13 cellular contexts compared by ENCODE assay signal in genomic region chr1:33132549-33132948, GRCh38. TPM values are rescaled to one million over a fixed set of nuclear protein-coding genes. Genes with fewer than 3 reads are reported as not detected.
DNase-seq lines count a peak whose midpoint lies in the region; ATAC-seq, FAIRE-seq and TF ChIP-seq lines count a peak whose summit lies in the region.
"Had no signal": no experiment of that assay in that cellular context is flagged by ENCODE, and none has a peak within 500 bp of the region (broad histone marks: within the 10 kb centered on the region; RNA-seq: fewer than 3 reads in every experiment).

No MANE protein-coding gene starts in this region.

- BruUV-seq in HepG2 (replicated peaks; lab: Mats Ljungman, UMichigan): no TSS peak

- no peak overlapping the region for H2AFZ ChIP-seq in HepG2 (ENCODE audit: low read length)

- no peaks in the 10 kb centered on the region; a peak in 1 of 5 replicates for H3K36me3 ChIP-seq in HepG2 (replicated peaks in 1 of 2; ENCODE audit: control insufficient read depth in 1 of 2, insufficient read depth in 2 of 2, low read length in 2 of 2)
- H3K36me3 ChIP-seq: HAP-1 had no signal

- CTCF ChIA-PET in HepG2 (lab: Yijun Ruan, JAX; ENCODE audit: low intra/inter-chr PET ratio, low total read pairs): no interaction called here

- no peak for TF ChIP-seq RAD21 in HepG2 (CRISPR knock-in tag; IDR thresholded peaks at IDR 0.05)

- TF ChIP-seq EP300 in HepG2 (IDR thresholded peaks at IDR 0.05; ENCODE audit: low read depth in 2 of 2, low read length in 2 of 2): no peak
- no peak for TF ChIP-seq EP300 in HepG2 (CRISPR knock-in tag; IDR thresholded peaks at IDR 0.05; ENCODE audit: borderline replicate concordance)

- H3K4me2 ChIP-seq in HepG2 (ENCODE audit: low read depth, low read length): no peak overlapping the region

- no peaks in the 10 kb centered on the region for H3K27me3 Mint-ChIP-seq in T-helper 17 cell
- H3K27me3 Mint-ChIP-seq in stimulated activated naive CD8-positive, alpha-beta T cell treated with anti-CD3 and anti-CD28 coated beads, Interleukin-15, Interleukin-2, amounts not matched to agents 100 ng/mL and 50 ng/mL, for 24 hours: no peaks in the 10 kb centered on the region
- H3K27me3 Mint-ChIP-seq: CD4-positive, CD25-positive, alpha-beta regulatory T cell had no signal

- H3K4me1 ChIP-seq in HepG2 (ENCODE audit: insufficient read depth, low read length): peaks cover 31% of the 10 kb centered on the region

- H3K27me3 ChIP-seq in HepG2 (ENCODE audit: control insufficient read depth in 1 of 2, insufficient read depth in 2 of 2, low read length in 2 of 2): no peaks in the 10 kb centered on the region; a peak in 1 of 5 replicates

- intact Hi-C loops in HepG2 (cut with micrococcal nuclease; ENCODE audit: unreplicated experiment): no loop called here

- 97% methylated on average over 2 of the region's 2 CpGs for WGBS in HepG2 (ENCODE audit: low lambda C conversion rate)

- H3K4me3 Mint-ChIP-seq in T-helper 17 cell: no peak overlapping the region
- H3K4me3 Mint-ChIP-seq in stimulated activated naive CD8-positive, alpha-beta T cell treated with anti-CD3 and anti-CD28 coated beads, Interleukin-15, Interleukin-2, amounts not matched to agents 100 ng/mL and 50 ng/mL, for 24 hours: no peak overlapping the region

- FAIRE-seq in HepG2 (lab: Jason Lieb, UNC): no peak

- no peak for TF ChIP-seq POLR2A in HepG2 (IDR thresholded peaks at IDR 0.05; ENCODE audit: insufficient read depth in 1 of 2, low read depth in 2 of 2, low read length in 2 of 2)

- peaks cover 0 to 6% of the 10 kb centered on the region in 2 donors for H3K36me3 Mint-ChIP-seq in activated naive CD4-positive, alpha-beta T cell treated with anti-CD3 and anti-CD28 coated beads, Interleukin-2, amount 50 U/mL, for 72 hours
- peaks cover 6% of the 10 kb centered on the region for H3K36me3 Mint-ChIP-seq in T-helper 17 cell (ENCODE audit: low read depth)
- peaks cover 5% of the 10 kb centered on the region for H3K36me3 Mint-ChIP-seq in stimulated activated naive CD8-positive, alpha-beta T cell treated with anti-CD3 and anti-CD28 coated beads, Interleukin-15, Interleukin-2, amounts not matched to agents 100 ng/mL and 50 ng/mL, for 24 hours (ENCODE audit: low read depth)

- H3K9ac ChIP-seq in HepG2 (ENCODE audit: insufficient read depth, low read depth, low read length): no peak overlapping the region

- H3K27ac ChIP-seq in HepG2 (ENCODE audit: extremely low read length, insufficient read depth, low read length): no peak overlapping the region

- ATAC-seq in activated naive CD4-positive, alpha-beta T cell treated with anti-CD3 and anti-CD28 coated beads, Interleukin-2, amount 50 U/mL, for 72 hours: peak; percentile 46 to 63
- ATAC-seq in T-helper 17 cell: no peak
- ATAC-seq in HepG2: no peak

- in situ Hi-C loops in HepG2 (cut with HindIII; ENCODE audit: extremely low pct_ligation_motif_present, low pct_unique_long_range_greater_than_20kb): no loop called here

- H3K4me1 Mint-ChIP-seq in T-helper 17 cell: peaks cover 35% of the 10 kb centered on the region
- H3K4me1 Mint-ChIP-seq in stimulated activated naive CD8-positive, alpha-beta T cell treated with anti-CD3 and anti-CD28 coated beads, Interleukin-15, Interleukin-2, amounts not matched to agents 100 ng/mL and 50 ng/mL, for 24 hours (ENCODE audit: low read depth): peaks cover 33% of the 10 kb centered on the region

- H3K9me3 ChIP-seq in T-helper 17 cell (ENCODE audit: control insufficient read depth, low read length, poor library complexity, severe bottlenecking) (no peaks in the 10 kb centered on the region), HepG2 (ENCODE audit: low read length) (no peaks in the 10 kb centered on the region)
- H3K9me3 ChIP-seq: HAP-1 had no signal

- H3K4me3 ChIP-seq in HepG2 (replicated peaks in 1 of 3; ENCODE audit: insufficient read depth in 1 of 3, low read depth in 2 of 3, low read length in 3 of 3): no peak overlapping the region
- H3K4me3 ChIP-seq: HAP-1 had no signal

- DNase-seq in activated naive CD4-positive, alpha-beta T cell treated with anti-CD3 and anti-CD28 coated beads, Interleukin-2, amount 50 U/mL, for 72 hours (ENCODE audit: low spot score in 2 of 2): peak in 1 of 2 donors; percentile 44
- no peak for DNase-seq in activated naive CD4-positive, alpha-beta T cell treated with anti-CD3 and anti-CD28 coated beads, Interleukin-2, amount 50 U/mL, for 16 hours
- no peak for DNase-seq in T-helper 17 cell
- peak; percentile 3 for DNase-seq in dedifferentiated amniotic fluid mesenchymal stem cell (ENCODE audit: extremely low spot score)
- no peak for DNase-seq in NCI-H2227 treated with DMSO at 0.1 percent for 48 hours (lab: John Stamatoyannopoulos, UW)
- no peak for DNase-seq in HepG2 (ENCODE audit: low spot score)
- DNase-seq: CD4-positive, CD25-positive, alpha-beta regulatory T cell; DMS79; NCI-H187; NCI-H345; SHP77 treated with DMSO at 0.1 percent for 48 hours had no signal

- H3K9me3 Mint-ChIP-seq in activated naive CD4-positive, alpha-beta T cell treated with anti-CD3 and anti-CD28 coated beads, Interleukin-2, amount 50 U/mL, for 72 hours: no peaks in the 10 kb centered on the region
- no peaks in the 10 kb centered on the region for H3K9me3 Mint-ChIP-seq in stimulated activated naive CD8-positive, alpha-beta T cell treated with anti-CD3 and anti-CD28 coated beads, Interleukin-15, Interleukin-2, amounts not matched to agents 100 ng/mL and 50 ng/mL, for 24 hours
- H3K9me3 Mint-ChIP-seq: CD4-positive, CD25-positive, alpha-beta regulatory T cell had no signal

- peak overlapping the region in 1 of 2 donors; percentile 36 for H3K27ac Mint-ChIP-seq in activated naive CD4-positive, alpha-beta T cell treated with anti-CD3 and anti-CD28 coated beads, Interleukin-2, amount 50 U/mL, for 72 hours
- peak overlapping the region; percentile 87 for H3K27ac Mint-ChIP-seq in T-helper 17 cell
- peak overlapping the region; percentile 27 for H3K27ac Mint-ChIP-seq in stimulated activated naive CD8-positive, alpha-beta T cell treated with anti-CD3 and anti-CD28 coated beads, Interleukin-15, Interleukin-2, amounts not matched to agents 100 ng/mL and 50 ng/mL, for 24 hours

- H3K79me2 ChIP-seq in HepG2 (ENCODE audit: insufficient read depth, low read length): peaks cover 13% of the 10 kb centered on the region

- no peaks in the 10 kb centered on the region for H4K20me1 ChIP-seq in HepG2 (ENCODE audit: insufficient read depth, low read length)

- POLR2A ChIA-PET in HepG2 (lab: Yijun Ruan, JAX): interaction anchor here (1.3 kb wide), 1 partner anchor 10 kb away, joined by 3 read pairs; no protein-coding TSS in a partner anchor

- no peak for TF ChIP-seq CTCF in HepG2 (CRISPR knock-in tag; IDR thresholded peaks at IDR 0.05)

RNA-seq across cellular contexts. Expression of gene TRIM62, which starts 49.3 kb away (rescaled TPM):
- 1 to 10 TPM; 5.3 to 5.4 TPM for total RNA-seq in activated naive CD4-positive, alpha-beta T cell treated with anti-CD3 and anti-CD28 coated beads, Interleukin-2, amount 50 U/mL, for 72 hours
- total RNA-seq in T-helper 17 cell: 10 to 100 TPM; 29.4 to 32.7 TPM
- total RNA-seq in HepG2 (2016; rRNA removed; fragmentation: Illumina TruSeq; extraction: Trizol): 0.53 and 1.1 TPM in 2 replicates
- 0.10 and 0.18 TPM in 2 replicates for total RNA-seq in HepG2 (2016; cell fraction: cytosol; rRNA removed; fragmentation: Illumina TruSeq; extraction: Trizol; ENCODE audit: low read depth)
- 0.61 and 0.83 TPM in 2 replicates for total RNA-seq in HepG2 (2016; cell fraction: insoluble cytoplasmic fraction; rRNA removed; fragmentation: Illumina TruSeq; extraction: Trizol)
- 1.1 TPM in 2 replicates for total RNA-seq in HepG2 (2016; cell fraction: membrane; rRNA removed; fragmentation: Illumina TruSeq; extraction: Trizol)
- 0.78 and 1.1 TPM in 2 replicates for total RNA-seq in HepG2 (2016; cell fraction: nucleus; rRNA removed; fragmentation: Illumina TruSeq; extraction: Trizol)
- 0.57 and 0.67 TPM in 2 replicates for polyA plus RNA-seq in HepG2 (2011; rRNA removed)
- 0.32 TPM in 2 replicates for polyA plus RNA-seq in HepG2 (2011; cell fraction: cytosol; rRNA removed)
- 2.1 and 2.9 TPM in 2 replicates for polyA plus RNA-seq in HepG2 (2011; cell fraction: nucleus; rRNA removed)
- 0.93 and 1.2 TPM in 2 replicates for polyA plus RNA-seq in HepG2 (2012)
- 0.15 and 0.24 TPM in 2 replicates for polyA plus RNA-seq in HepG2 (2016; cell fraction: cytosol; fragmentation: Illumina TruSeq; extraction: Trizol; ENCODE audit: low read depth)
- 1.1 and 1.4 TPM in 2 replicates for polyA plus RNA-seq in HepG2 (2016; cell fraction: insoluble cytoplasmic fraction; fragmentation: Illumina TruSeq; extraction: Trizol; ENCODE audit: low read depth)
- 0.68 and 0.86 TPM in 2 replicates for polyA plus RNA-seq in HepG2 (2016; cell fraction: membrane; fragmentation: Illumina TruSeq; extraction: Trizol; ENCODE audit: low read depth)
- polyA plus RNA-seq in HepG2 (2016; cell fraction: nucleus; fragmentation: Illumina TruSeq; extraction: Trizol; ENCODE audit: insufficient read depth, low read depth): 1.7 and 2.1 TPM in 2 replicates
- 1.8 and 2.1 TPM in 2 replicates for polyA minus RNA-seq in HepG2 (2011; rRNA and poly(A)+ RNA removed; ENCODE audit: low replicate concordance)
- polyA minus RNA-seq in HepG2 (2011; cell fraction: cytosol; rRNA and poly(A)+ RNA removed): 0.79 and 1.3 TPM in 2 replicates
- polyA minus RNA-seq in HepG2 (2011; cell fraction: nucleus; rRNA and poly(A)+ RNA removed): 0.87 and 0.90 TPM in 2 replicates

RNA-seq across cellular contexts. Expression of gene AZIN2, which starts 51.6 kb away (rescaled TPM):
- 1 to 10 TPM; 1.2 to 2.1 TPM for total RNA-seq in activated naive CD4-positive, alpha-beta T cell treated with anti-CD3 and anti-CD28 coated beads, Interleukin-2, amount 50 U/mL, for 72 hours
- total RNA-seq in T-helper 17 cell (1 to 10 TPM; 6.3 to 8.6 TPM), HepG2 (2016; rRNA removed; fragmentation: Illumina TruSeq; extraction: Trizol) (1.5 and 1.7 TPM in 2 replicates)
- 1.1 and 1.3 TPM in 2 replicates for total RNA-seq in HepG2 (2016; cell fraction: cytosol; rRNA removed; fragmentation: Illumina TruSeq; extraction: Trizol; ENCODE audit: low read depth)
- 1.1 and 2.1 TPM in 2 replicates for total RNA-seq in HepG2 (2016; cell fraction: insoluble cytoplasmic fraction; rRNA removed; fragmentation: Illumina TruSeq; extraction: Trizol)
- 1.9 and 3.3 TPM in 2 replicates for total RNA-seq in HepG2 (2016; cell fraction: membrane; rRNA removed; fragmentation: Illumina TruSeq; extraction: Trizol)
- total RNA-seq in HepG2 (2016; cell fraction: nucleus; rRNA removed; fragmentation: Illumina TruSeq; extraction: Trizol): 3.3 and 3.6 TPM in 2 replicates
- 3.5 and 5.7 TPM in 2 replicates for polyA plus RNA-seq in HepG2 (2011; rRNA removed)
- polyA plus RNA-seq in HepG2 (2011; cell fraction: cytosol; rRNA removed): 5.0 and 5.9 TPM in 2 replicates
- 11.6 and 12.5 TPM in 2 replicates for polyA plus RNA-seq in HepG2 (2011; cell fraction: nucleus; rRNA removed)
- polyA plus RNA-seq in HepG2 (2012): 2.4 TPM in 2 replicates
- polyA plus RNA-seq in HepG2 (2016; cell fraction: cytosol; fragmentation: Illumina TruSeq; extraction: Trizol; ENCODE audit: low read depth): 1.2 and 2.1 TPM in 2 replicates
- polyA plus RNA-seq in HepG2 (2016; cell fraction: insoluble cytoplasmic fraction; fragmentation: Illumina TruSeq; extraction: Trizol; ENCODE audit: low read depth): 1.7 and 1.8 TPM in 2 replicates
- polyA plus RNA-seq in HepG2 (2016; cell fraction: membrane; fragmentation: Illumina TruSeq; extraction: Trizol; ENCODE audit: low read depth): 1.5 and 3.1 TPM in 2 replicates
- 3.6 and 5.6 TPM in 2 replicates for polyA plus RNA-seq in HepG2 (2016; cell fraction: nucleus; fragmentation: Illumina TruSeq; extraction: Trizol; ENCODE audit: insufficient read depth, low read depth)
- polyA minus RNA-seq in HepG2 (2011; rRNA and poly(A)+ RNA removed; ENCODE audit: low replicate concordance): 0.12 and 8.6 TPM in 2 replicates
- 2.1 and 3.6 TPM in 2 replicates for polyA minus RNA-seq in HepG2 (2011; cell fraction: cytosol; rRNA and poly(A)+ RNA removed)
- 8.3 and 8.8 TPM in 2 replicates for polyA minus RNA-seq in HepG2 (2011; cell fraction: nucleus; rRNA and poly(A)+ RNA removed)

Comparison
In these comparisons a context has a peak if more than half of its experiments do, and no peak if none do; other contexts are left out.
1. ATAC-seq: peak in activated naive CD4-positive, alpha-beta T cell treated with anti-CD3 and anti-CD28 coated beads, Interleukin-2, amount 50 U/mL, for 72 hours (2 of 2); none in T-helper 17 cell (single experiment) and HepG2 (single experiment).
2. RNA of gene TRIM62, which starts 49.3 kb away (total RNA-seq): 29.4 to 32.7 TPM in T-helper 17 cell; 5.3 to 5.4 TPM in activated naive CD4-positive, alpha-beta T cell treated with anti-CD3 and anti-CD28 coated beads, Interleukin-2, amount 50 U/mL, for 72 hours and 0.10 to 1.1 TPM in HepG2; every median in the first group is over 4 times any median in the second.